32 cellular contexts compared by ENCODE assay signal in genomic region chr2:14717131-14717530, GRCh38.
"Had no signal": no experiment of that assay in that cellular context is flagged by ENCODE, and none has a peak within 500 bp of the region (broad histone marks: within the 10 kb centered on the region; RNA-seq: fewer than 3 reads in every experiment).

No MANE protein-coding gene starts in this region.

- H3K9me3 ChIP-seq: adrenal gland, body of pancreas, colonic mucosa, heart left ventricle had no signal

- H3K36me3 ChIP-seq: adrenal gland, colonic mucosa, heart left ventricle, WERI-Rb-1 had no signal

- FAIRE-seq: endometrium, endothelial cell of umbilical vein, frontal cortex had no signal

- ATAC-seq: activated CD4-positive, alpha-beta T cell treated with anti-CD3 and anti-CD28 coated beads for 36 hours; activated CD4-positive, CD25-positive, alpha-beta regulatory T cell treated with anti-CD3 and anti-CD28 coated beads, Interleukin-2, amount 50 U/mL, for 24 hours; activated CD8-positive, alpha-beta memory T cell treated with anti-CD3 and anti-CD28 coated beads, Interleukin-2, amount 10 ng/mL, durations not matched to agents 7 days and 5 days; activated CD8-positive, alpha-beta T cell treated with anti-CD3 and anti-CD28 coated beads, Interleukin-2, amount 10 ng/mL, durations not matched to agents 7 days and 5 days; activated naive CD8-positive, alpha-beta T cell treated with anti-CD3 and anti-CD28 coated beads, Interleukin-2, amount 50 U/mL, for 24 hours; body of pancreas; T-helper 17 cell had no signal

- H3K4me1 ChIP-seq: adrenal gland, body of pancreas, colonic mucosa, heart left ventricle had no signal

- DNase-seq: activated B cell treated with CpG ODN at 0.5 μM for 24 hours; activated CD4-positive, alpha-beta memory T cell treated with anti-CD3 and anti-CD28 coated beads for 36 hours; activated CD4-positive, alpha-beta T cell treated with anti-CD3 and anti-CD28 coated beads for 36 hours; activated CD4-positive, alpha-beta T cell treated with anti-CD3 and anti-CD28 coated beads, Interleukin-2, amount 10 ng/mL, durations not matched to agents 24 days and 14 days; activated CD8-positive, alpha-beta memory T cell treated with anti-CD3 and anti-CD28 coated beads, Interleukin-2, amount 10 ng/mL, durations not matched to agents 7 days and 5 days; activated CD8-positive, alpha-beta memory T cell treated with anti-CD3 and anti-CD28 coated beads, Interleukin-2, amount 50 U/mL, for 4 hours; activated CD8-positive, alpha-beta T cell treated with anti-CD3 and anti-CD28 coated beads, Interleukin-2, amount 10 ng/mL, durations not matched to agents 7 days and 5 days; activated effector memory CD4-positive, alpha-beta T cell treated with anti-CD3 and anti-CD28 coated beads, Interleukin-2, amount 50 U/mL, for 16 hours; activated naive CD4-positive, alpha-beta T cell treated with anti-CD3 and anti-CD28 coated beads for 36 hours; activated naive CD8-positive, alpha-beta T cell treated with anti-CD3 and anti-CD28 coated beads for 36 hours; activated naive CD8-positive, alpha-beta T cell treated with anti-CD3 and anti-CD28 coated beads, Interleukin-2, amount 50 U/mL, for 24 hours; activated T-cell treated with anti-CD3 and anti-CD28 coated beads, Interleukin-2, amount 50 U/mL, for 1 hour; activated T-cell treated with anti-CD3 and anti-CD28 coated beads, Interleukin-2, amount 50 U/mL, for 48 hours; adrenal gland; amygdala; aorta; body of pancreas; central memory CD4-positive, alpha-beta T cell; cerebellar nuclear complex; colonic mucosa; effector CD8-positive, alpha-beta T cell; foreskin fibroblast; heart left ventricle; T-helper 1 cell; T-helper 17 cell; T1000; WERI-Rb-1 had no signal

- H3K27me3 ChIP-seq: adrenal gland, body of pancreas, colonic mucosa had no signal

- H3K4me3 ChIP-seq: adrenal gland, body of pancreas, colonic mucosa, heart left ventricle had no signal

- H3K27ac ChIP-seq: adrenal gland, body of pancreas, colonic mucosa, epithelial cell of prostate, heart left ventricle, WERI-Rb-1 had no signal
